24 cellular contexts compared by ENCODE assay signal in the genomic region with DNA sequence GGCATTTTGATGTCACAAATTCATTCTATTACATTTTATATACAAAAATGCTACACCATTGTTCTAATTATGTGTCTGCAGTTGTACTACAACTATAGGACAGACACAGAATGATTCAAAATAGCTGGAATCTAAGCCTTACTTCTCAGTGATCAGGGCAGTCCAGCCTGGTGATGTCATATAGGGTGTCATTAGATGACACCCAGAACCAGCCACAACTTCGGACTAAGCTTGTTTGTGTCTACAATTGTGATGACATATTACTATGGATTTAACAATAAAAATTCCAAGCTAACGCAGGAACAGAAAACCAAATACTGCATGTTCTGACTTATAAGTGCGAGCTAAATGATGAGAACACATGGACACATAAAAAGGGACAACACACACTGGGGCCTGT. TPM values are rescaled to one million over a fixed set of nuclear protein-coding genes. Genes with fewer than 3 reads are reported as not detected.
"Had no signal": no experiment of that assay in that cellular context is flagged by ENCODE, and none has a peak within 500 bp of the region (broad histone marks: within the 10 kb centered on the region; RNA-seq: fewer than 3 reads in every experiment).

No MANE protein-coding gene starts in this region.

- H3K36me3 ChIP-seq: esophagus squamous epithelium, left ventricle myocardium inferior, lower lobe of right lung, prostate gland, stomach, thoracic aorta, transverse colon had no signal

- H3K79me2 ChIP-seq: hepatocyte, parathyroid adenoma had no signal

- H3K9me3 ChIP-seq: esophagus squamous epithelium, left ventricle myocardium inferior, lower lobe of right lung, prostate gland, stomach, thoracic aorta, transverse colon had no signal

- H3K9me3 Mint-ChIP-seq: dendritic cell treated with granulocyte-macrophage colony-stimulating factor and Interleukin-4, amounts not matched to agents 40 ng/mL and 50 ng/mL, for 4 days; effector memory CD8-positive, alpha-beta T cell; naive B cell; nephron had no signal

- H3K27ac ChIP-seq: esophagus squamous epithelium, hepatocyte, left ventricle myocardium inferior, lower lobe of right lung, parathyroid adenoma, prostate gland, skin epidermis, stomach, thoracic aorta, transverse colon had no signal

- ATAC-seq: effector memory CD8-positive, alpha-beta T cell; left cardiac atrium; lower lobe of right lung; sciatic nerve had no signal

- H3K27ac Mint-ChIP-seq: dendritic cell treated with granulocyte-macrophage colony-stimulating factor and Interleukin-4, amounts not matched to agents 40 ng/mL and 50 ng/mL, for 4 days; effector memory CD8-positive, alpha-beta T cell; nephron had no signal

- DNase-seq: effector memory CD8-positive, alpha-beta T cell; esophagus squamous epithelium; foreskin melanocyte; head of caudate nucleus; kidney; left cardiac atrium; left ventricle myocardium inferior; lower lobe of right lung; mesendoderm; naive B cell; occipital lobe; stimulated activated CD4-positive, alpha-beta T cell treated with anti-CD3 and anti-CD28 coated beads, Interleukin-12 subunit alpha, Interleukin-12 subunit beta, amount 100 ng/mL, for 4 hours; stimulated activated naive CD4-positive, alpha-beta T cell; stomach; substantia nigra; transverse colon had no signal

- H2AFZ ChIP-seq: hepatocyte, parathyroid adenoma had no signal

- H3K4me1 Mint-ChIP-seq: nephron had no signal

- H3K4me2 ChIP-seq: hepatocyte had no signal

- H3K36me3 Mint-ChIP-seq: naive B cell had no signal

- H3K4me1 ChIP-seq: esophagus squamous epithelium, left ventricle myocardium inferior, lower lobe of right lung, parathyroid adenoma, prostate gland, stomach, transverse colon had no signal

- H3K4me3 ChIP-seq: esophagus squamous epithelium, hepatocyte, left ventricle myocardium inferior, lower lobe of right lung, prostate gland, skin epidermis, stomach, thoracic aorta, transverse colon had no signal

- H3K9ac ChIP-seq: parathyroid adenoma had no signal

- H3K4me3 Mint-ChIP-seq: dendritic cell treated with granulocyte-macrophage colony-stimulating factor and Interleukin-4, amounts not matched to agents 40 ng/mL and 50 ng/mL, for 4 days; effector memory CD8-positive, alpha-beta T cell; naive B cell; nephron had no signal

RNA-seq across cellular contexts. Expression of a gene that starts 31.0 kb away (rescaled TPM):
- total RNA-seq: left ventricle myocardium inferior, occipital lobe had no signal
